8 cellular contexts compared by ENCODE assay signal in genomic region chr4:4853371-4853823, GRCh38. TPM values are rescaled to one million over a fixed set of nuclear protein-coding genes. Genes with fewer than 3 reads are reported as not detected.
DNase-seq lines count a peak whose midpoint lies in the region; ATAC-seq and TF ChIP-seq lines count a peak whose summit lies in the region.

No MANE protein-coding gene starts in this region.

- peak overlapping the region; percentile 30 for H3K27ac Mint-ChIP-seq in activated naive CD8-positive, alpha-beta T cell treated with anti-CD3 and anti-CD28 coated beads, Interleukin-2, amount 10 ng/mL, durations not matched to agents 7 days and 5 days

- H3K27me3 ChIP-seq in mucosa of rectum (ENCODE audit: control insufficient read depth in 2 of 2, insufficient read depth in 2 of 2, low read length in 2 of 2): peaks cover 60 to 69% of the 10 kb centered on the region in 2 donors

- H3K9me3 ChIP-seq in mucosa of rectum (ENCODE audit: control insufficient read depth in 2 of 2, low read length in 2 of 2): no peaks in the 10 kb centered on the region

- H3K36me3 Mint-ChIP-seq in activated naive CD8-positive, alpha-beta T cell treated with anti-CD3 and anti-CD28 coated beads, Interleukin-2, amount 10 ng/mL, durations not matched to agents 7 days and 5 days: peaks cover 2% of the 10 kb centered on the region

- H3K36me3 ChIP-seq in mucosa of rectum (ENCODE audit: control insufficient read depth in 2 of 2, insufficient read depth in 2 of 2, low read length in 2 of 2): no peaks in the 10 kb centered on the region

- H3K4me3 ChIP-seq in AG09309 (ENCODE audit: control insufficient read depth, low read depth, low read length) (peak overlapping the region; percentile 41), mucosa of rectum (ENCODE audit: low read length in 2 of 2) (peak overlapping the region; percentile 28 to 56)

- peaks cover 18% of the 10 kb centered on the region for H3K4me1 Mint-ChIP-seq in activated naive CD8-positive, alpha-beta T cell treated with anti-CD3 and anti-CD28 coated beads, Interleukin-2, amount 10 ng/mL, durations not matched to agents 7 days and 5 days

- TF ChIP-seq CTCF in AG09309 (IDR thresholded peaks at IDR 0.05; ENCODE audit: control insufficient read depth, insufficient read depth, low read depth, low read length, missing control alignments): no peak

- ATAC-seq in GM21528 (IDR thresholded peaks at IDR 0.05; ENCODE audit: low FRiP score, unreplicated experiment): peak; percentile 33
- no peak for ATAC-seq in activated naive CD8-positive, alpha-beta T cell treated with anti-CD3 and anti-CD28 coated beads, Interleukin-2, amount 10 ng/mL, durations not matched to agents 7 days and 5 days (ENCODE audit: low read depth)

- peaks cover 2% of the 10 kb centered on the region for H3K9me3 Mint-ChIP-seq in activated naive CD8-positive, alpha-beta T cell treated with anti-CD3 and anti-CD28 coated beads, Interleukin-2, amount 10 ng/mL, durations not matched to agents 7 days and 5 days

- POLR2A ChIA-PET in activated naive CD8-positive, alpha-beta T cell treated with anti-CD3 and anti-CD28 coated beads, Interleukin-2, amount 10 ng/mL, durations not matched to agents 7 days and 5 days (lab: Charles Lee): interaction anchor here (0.7 kb wide), 1 partner anchor 312 kb away, joined by 3 read pairs; no protein-coding TSS in a partner anchor

- peak overlapping the region; percentile 85 for H3K4me3 Mint-ChIP-seq in activated naive CD8-positive, alpha-beta T cell treated with anti-CD3 and anti-CD28 coated beads, Interleukin-2, amount 10 ng/mL, durations not matched to agents 7 days and 5 days

- H3K4me1 ChIP-seq in mucosa of rectum (ENCODE audit: control insufficient read depth in 2 of 2, insufficient read depth in 2 of 2, low read length in 2 of 2): peaks cover 7 to 11% of the 10 kb centered on the region in 2 donors

- peaks cover 71% of the 10 kb centered on the region for H3K27me3 Mint-ChIP-seq in activated naive CD8-positive, alpha-beta T cell treated with anti-CD3 and anti-CD28 coated beads, Interleukin-2, amount 10 ng/mL, durations not matched to agents 7 days and 5 days

- no peak overlapping the region for H3K27ac ChIP-seq in mucosa of rectum (ENCODE audit: low read depth in 2 of 2, low read length in 2 of 2)

- DNase-seq in AG09309 (ENCODE audit: low read depth) (no peak), LoVo (ENCODE audit: low spot score) (no peak), kidney tubule cell (ENCODE audit: low spot score) (no peak), NCI-H1092 (lab: John Stamatoyannopoulos, UW) (no peak), NCI-H510A (lab: John Stamatoyannopoulos, UW) (no peak)
- peak; percentile 44 for DNase-seq in activated naive CD8-positive, alpha-beta T cell treated with anti-CD3 and anti-CD28 coated beads, Interleukin-2, amount 10 ng/mL, durations not matched to agents 7 days and 5 days

- no peak overlapping the region for H3K9ac ChIP-seq in mucosa of rectum (ENCODE audit: low read depth in 1 of 2, low read length in 2 of 2)

RNA-seq across cellular contexts. Expression of gene MSX1, which starts 6.1 kb away (rescaled TPM):
- total RNA-seq in activated naive CD8-positive, alpha-beta T cell treated with anti-CD3 and anti-CD28 coated beads, Interleukin-2, amount 10 ng/mL, durations not matched to agents 7 days and 5 days: not detected
